In genomic region chr11:63782749-63783148, GRCh38 we compare ENCODE assay signal across 25 cellular contexts.
"Had no signal": no experiment of that assay in that cellular context is flagged by ENCODE, and none has a peak within 500 bp of the region (broad histone marks: within the 10 kb centered on the region; RNA-seq: fewer than 3 reads in every experiment).

No MANE protein-coding gene starts in this region.

- H3K36me3 ChIP-seq: MG63, SJSA1 had no signal

- H3K4me3 ChIP-seq: MG63, SJSA1, SK-N-MC had no signal

- FAIRE-seq: HTR-8/SVneo, RCC 7860 had no signal

- DNase-seq: Karpas-422, KG1, MG63, NCI-H1092, NCI-H1105 treated with DMSO at 0.1 percent for 48 hours, NCI-H1417 treated with DMSO at 0.1 percent for 48 hours, NCI-H146, NCI-H1694 treated with DMSO at 0.1 percent for 48 hours, NCI-H1930, NCI-H2081 treated with DMSO at 0.1 percent for 48 hours, NCI-H2171, NCI-H226, NCI-H446, NCI-H510A, NCI-H524 treated with DMSO at 0.1 percent for 48 hours, NCI-H69, NCI-H774, Right ventricle myocardium superior, RPMI8226, SIG-M5 had no signal

- H3K27ac ChIP-seq: HL-60, SJSA1, SK-N-MC had no signal

- H3K9me3 ChIP-seq: MG63, SJSA1 had no signal

- H3K27me3 ChIP-seq: MG63, SJSA1 had no signal
